In genomic region chr2:36379710-36380448, GRCh38 we compare ENCODE assay signal across 20 cellular contexts. TPM values are rescaled to one million over a fixed set of nuclear protein-coding genes. Genes with fewer than 3 reads are reported as not detected.
DNase-seq lines count a peak whose midpoint lies in the region; ATAC-seq, FAIRE-seq and TF ChIP-seq lines count a peak whose summit lies in the region.
"Had no signal": no experiment of that assay in that cellular context is flagged by ENCODE, and none has a peak within 500 bp of the region (broad histone marks: within the 10 kb centered on the region; RNA-seq: fewer than 3 reads in every experiment).

No MANE protein-coding gene starts in this region.

- H4K8ac ChIP-seq in H9 (replicated peaks; ENCODE audit: insufficient read length, low read depth, low read length), result no peak overlapping the region

- H3K4me2 ChIP-seq in A549 (peak overlapping the region; percentile 90), H9 (ENCODE audit: insufficient read depth, insufficient read length, low read length) (no peak overlapping the region)

- no peak overlapping the region for H3K9ac ChIP-seq in H9 (ENCODE audit: extremely low read depth, insufficient read length, low read length)

- DNase-seq in A549 (ENCODE audit: low read depth in 1 of 2, low spot score in 1 of 2), result no peak
- no peak for DNase-seq in H9
- DNase-seq in WTC11 (ENCODE audit: low spot score), result no peak
- DNase-seq in glutamatergic neuron, result no peak
- no peak for DNase-seq in GM10266 (ENCODE audit: extremely low spot score)
- no peak for DNase-seq in NCI-H446 (lab: John Stamatoyannopoulos, UW)
- DNase-seq: activated CD4-positive, alpha-beta memory T cell treated with anti-CD3 and anti-CD28 coated beads, Interleukin-2, amount 10 ng/mL, durations not matched to agents 7 days and 5 days; activated naive CD4-positive, alpha-beta T cell; Calu3; gastrocnemius medialis; immature natural killer cell; KG1; stimulated activated CD4-positive, alpha-beta T cell treated with anti-CD3 and anti-CD28 coated beads, Interleukin-4, amount 100 ng/mL, for 24 hours had no signal

- no peak overlapping the region for H2AK5ac ChIP-seq in H9 (ENCODE audit: insufficient read length, low read length)

- H3K27ac ChIP-seq in A549 (peak overlapping the region; percentile 75 to 89), H9 (ENCODE audit: insufficient read length, low read depth, low read length) (no peak overlapping the region)
- H3K27ac ChIP-seq: cardiac muscle cell, neutrophil had no signal

- H2BK12ac ChIP-seq in H9 (ENCODE audit: insufficient read length, low read depth, low read length), result no peak overlapping the region

- TF ChIP-seq EP300 in A549 (IDR thresholded peaks at IDR 0.05), result no peak

- no peak for TF ChIP-seq RAD21 in A549 (conservative IDR thresholded peaks at IDR 0.05 in 1 of 2, IDR thresholded peaks at IDR 0.05 in 1 of 2)

- H3K9me3 ChIP-seq in A549, result no peaks in the 10 kb centered on the region
- no peaks in the 10 kb centered on the region for H3K9me3 ChIP-seq in H9 (ENCODE audit: control insufficient read depth, low read depth, low read length)
- H3K9me3 ChIP-seq: gastrocnemius medialis, neutrophil had no signal

- no peak overlapping the region for H3K56ac ChIP-seq in H9 (ENCODE audit: insufficient read length, low read depth, low read length)

- no peak overlapping the region for H2BK20ac ChIP-seq in H9 (ENCODE audit: low read depth, low read length, poor library complexity, severe bottlenecking)

- H3K18ac ChIP-seq in H9 (ENCODE audit: insufficient read length, low read depth, low read length), result no peak overlapping the region

- peak in 1 of 2 experiments; percentile 1; a peak in 3 of 6 replicates for ATAC-seq in A549
- no peak for ATAC-seq in WTC11
- ATAC-seq in HG02938 (IDR thresholded peaks at IDR 0.05; ENCODE audit: unreplicated experiment), result no peak
- ATAC-seq in HG02642 (IDR thresholded peaks at IDR 0.05; ENCODE audit: poor library complexity, unreplicated experiment), result no peak
- ATAC-seq: gastrocnemius medialis had no signal

- H3K4ac ChIP-seq in H9 (ENCODE audit: low read depth, low read length), result no peak overlapping the region

- H2BK120ac ChIP-seq in H9 (ENCODE audit: low read depth, low read length, poor library complexity, severe bottlenecking), result no peak overlapping the region

- no peak for TF ChIP-seq CTCF in A549 (IDR thresholded peaks at IDR 0.05)
- no peak for TF ChIP-seq CTCF in H9 (conservative IDR thresholded peaks at IDR 0.05)
- no peak for TF ChIP-seq CTCF in WTC11 (IDR thresholded peaks at IDR 0.05)
- no peak for TF ChIP-seq CTCF in glutamatergic neuron (IDR thresholded peaks at IDR 0.05; ENCODE audit: partially characterized antibody, unreplicated experiment)
- no peak for TF ChIP-seq CTCF in GM10266 (IDR thresholded peaks at IDR 0.05; ENCODE audit: control insufficient read depth, insufficient read depth, low read depth, missing control alignments)

- H3K4me1 Mint-ChIP-seq in H9, result peaks cover 63 to 70% of the 10 kb centered on the region in 2 experiments
- H3K4me1 Mint-ChIP-seq in WTC11, result peaks cover 86% of the 10 kb centered on the region
- H3K4me1 Mint-ChIP-seq in glutamatergic neuron (ENCODE audit: low read depth, unreplicated experiment), result peaks cover 11% of the 10 kb centered on the region

- POLR2A ChIA-PET in A549 (lab: Yijun Ruan, JAX) (no interaction called here), WTC11 (lab: Charles Lee) (interaction anchor here (1.0 kb wide), 1 partner anchor 8 kb away, joined by 4 read pairs; no protein-coding TSS in a partner anchor)

- no peaks in the 10 kb centered on the region for H4K20me1 ChIP-seq in H9 (ENCODE audit: control insufficient read depth, insufficient read depth, insufficient read length)

- no peak overlapping the region for H3T11ph ChIP-seq in H9 (ENCODE audit: low read length)

- H3K4me1 ChIP-seq in A549 (peaks cover 100% of the 10 kb centered on the region), H9 (ENCODE audit: insufficient read depth, low read length) (peaks cover 17% of the 10 kb centered on the region)

- H3K27ac Mint-ChIP-seq in H9, result peak overlapping the region; percentile 18 to 84 (median 78); a peak in 4 of 7 replicates
- peak overlapping the region; percentile 72; the same call in 1 of the 2 replicates for H3K27ac Mint-ChIP-seq in WTC11
- H3K27ac Mint-ChIP-seq in glutamatergic neuron (ENCODE audit: unreplicated experiment), result peak overlapping the region; percentile 2
- H3K27ac Mint-ChIP-seq: activated CD4-positive, alpha-beta memory T cell treated with anti-CD3 and anti-CD28 coated beads, Interleukin-2, amount 10 ng/mL, durations not matched to agents 7 days and 5 days; type B pancreatic cell had no signal

- H4K5ac ChIP-seq in H9 (ENCODE audit: insufficient read length, low read depth, low read length), result no peak overlapping the region

- H3K27me3 ChIP-seq in H9 (ENCODE audit: insufficient read depth, low read length), result no peaks in the 10 kb centered on the region
- H3K27me3 ChIP-seq: cardiac muscle cell, gastrocnemius medialis had no signal

- H3K36me3 Mint-ChIP-seq in H9 (ENCODE audit: insufficient read depth in 1 of 3, low read depth in 3 of 3) (peaks cover 0 to 10% (median 5%) of the 10 kb centered on the region in 3 experiments; a peak in 4 of 7 replicates), WTC11 (peaks cover 7% of the 10 kb centered on the region), glutamatergic neuron (ENCODE audit: unreplicated experiment) (no peaks in the 10 kb centered on the region)
- H3K36me3 Mint-ChIP-seq: mesothelial cell of epicardium had no signal

- no peak for FAIRE-seq in A549 (lab: Jason Lieb, UNC)
- FAIRE-seq: TTC549 had no signal

- no peaks in the 10 kb centered on the region for H3K23me2 ChIP-seq in H9 (ENCODE audit: insufficient read length, low read depth, low read length, poor library complexity, severe bottlenecking)

- H3K4me3 ChIP-seq in A549, result peak overlapping the region; percentile 12; the same call in 1 of the 3 replicates
- H3K4me3 ChIP-seq: cardiac muscle cell, gastrocnemius medialis had no signal

- no peak for TF ChIP-seq POLR2A in A549 (IDR thresholded peaks at IDR 0.05; ENCODE audit: low read length)

- H3K9me3 Mint-ChIP-seq in H9, result no peaks in the 10 kb centered on the region; a peak in 1 of 5 replicates
- H3K9me3 Mint-ChIP-seq in WTC11, result no peaks in the 10 kb centered on the region
- no peaks in the 10 kb centered on the region for H3K9me3 Mint-ChIP-seq in glutamatergic neuron (ENCODE audit: unreplicated experiment)
- H3K9me3 Mint-ChIP-seq: activated CD4-positive, alpha-beta memory T cell treated with anti-CD3 and anti-CD28 coated beads, Interleukin-2, amount 10 ng/mL, durations not matched to agents 7 days and 5 days; immature natural killer cell; mesothelial cell of epicardium; type B pancreatic cell had no signal

- no peak overlapping the region for H4K91ac ChIP-seq in H9 (ENCODE audit: insufficient read length, low read depth, low read length)

- no peak overlapping the region for H2BK5ac ChIP-seq in H9 (ENCODE audit: insufficient read length, low read length)

- H2BK15ac ChIP-seq in H9 (ENCODE audit: low read depth, low read length), result no peak overlapping the region

- H3K14ac ChIP-seq in H9 (ENCODE audit: insufficient read depth, low read length), result no peak overlapping the region

- WGBS in A549 (ENCODE audit: missing lambda C conversion rate), result 85% methylated on average over 3 of the region's 3 CpGs
- no CpG with 5 or more reads among the region's 3 CpGs for WGBS in H9 (ENCODE audit: extremely low coverage, insufficient read length, low lambda C conversion rate)

- peaks cover 23% of the 10 kb centered on the region; the same call in 1 of the 2 replicates for H3K79me2 ChIP-seq in H9 (ENCODE audit: insufficient read depth, low read length)

- CTCF ChIA-PET in A549 (lab: Yijun Ruan, JAX) (interaction anchor here (1.2 to 1.8 kb wide), 5 partner anchors 8 to 285 kb away, joined by 3 to 5 read pairs (median 4); no protein-coding TSS in a partner anchor), WTC11 (lab: Charles Lee) (interaction anchor here (1.6 kb wide), 1 partner anchor 80 kb away, joined by 8 read pairs; no protein-coding TSS in a partner anchor)

- H3K79me1 ChIP-seq in H9 (ENCODE audit: insufficient read depth, low read depth, low read length, poor library complexity, severe bottlenecking), result no peaks in the 10 kb centered on the region

- no peak overlapping the region for H2AFZ ChIP-seq in H9 (ENCODE audit: low read length)

- H3K23ac ChIP-seq in H9 (ENCODE audit: insufficient read length, low read depth, low read length), result no peak overlapping the region

- H3K4me3 Mint-ChIP-seq in H9 (no peak overlapping the region), WTC11 (no peak overlapping the region), glutamatergic neuron (ENCODE audit: unreplicated experiment) (no peak overlapping the region)
- H3K4me3 Mint-ChIP-seq: activated CD4-positive, alpha-beta memory T cell treated with anti-CD3 and anti-CD28 coated beads, Interleukin-2, amount 10 ng/mL, durations not matched to agents 7 days and 5 days; immature natural killer cell; mesothelial cell of epicardium; type B pancreatic cell had no signal

- H3K27me3 Mint-ChIP-seq in H9 (ENCODE audit: low read depth) (no peaks in the 10 kb centered on the region; the same call in 1 of the 2 replicates), WTC11 (ENCODE audit: low read depth) (no peaks in the 10 kb centered on the region), glutamatergic neuron (ENCODE audit: unreplicated experiment) (peaks cover 2% of the 10 kb centered on the region)
- H3K27me3 Mint-ChIP-seq: type B pancreatic cell had no signal

TF ChIP-seq in A549, 52 proteins besides CTCF, POLR2A, EP300 and RAD21 (continues in another document):
- TF ChIP-seq JUNB (IDR thresholded peaks at IDR 0.05) (no peak), TP53 (CRISPR knock-in tag; IDR thresholded peaks at IDR 0.05) (0 out of 2 replicates have a peak, but pooled peaks have one; percentile 66)

TF ChIP-seq in WTC11, 78 proteins besides CTCF, POLR2A, EP300 and RAD21 (continues in another document):
- TF ChIP-seq RELA (CRISPR knock-in tag; IDR thresholded peaks at IDR 0.05; ENCODE audit: borderline replicate concordance) (no peak), TEAD1 (CRISPR knock-in tag; IDR thresholded peaks at IDR 0.05) (no peak), PRRX2 (CRISPR knock-in tag; IDR thresholded peaks at IDR 0.05) (no peak)

RNA-seq across cellular contexts. Expression of gene CRIM1, which starts 24.3 kb away (rescaled TPM):
- polyA plus RNA-seq in A549 (2011; rRNA removed) (208 and 275 TPM in 2 replicates), A549 (2017; fragmentation: RNase III; extraction: RNeasy Plus Mini Kit Qiagen cat#74134 plus additional on column Dnase treatment) (127 to 135 TPM (median 130 TPM) in 3 replicates)
- 133 and 166 TPM in 2 replicates for polyA plus RNA-seq in A549 (2012; cell fraction: cytosol; rRNA removed)
- polyA plus RNA-seq in A549 (2012; cell fraction: nucleus; rRNA removed), result 215 and 283 TPM in 2 replicates
- polyA minus RNA-seq in A549 (2011; rRNA and poly(A)+ RNA removed), result 997 and 1,171 TPM in 2 replicates
- total RNA-seq in H9 (2021) (27.0 and 27.6 TPM in 2 replicates), WTC11 (2021) (24.1 to 25.1 TPM (median 24.3 TPM) in 3 replicates), glutamatergic neuron (ENCODE audit: unreplicated experiment) (35.7 TPM)

Comparison
In these comparisons a context has a peak if more than half of its experiments do, and no peak if none do; other contexts are left out.
1. H3K27ac Mint-ChIP-seq: peak in every context shown above with its lines; median percentile 78 in H9; 72 in WTC11; 2 in glutamatergic neuron.
2. Of the 8 proteins assayed by ChIP-seq in both WTC11 and A549: peak only in WTC11: none; only in A549: TP53; in both: none; in neither: 7.